23 cellular contexts compared by ENCODE assay signal in the genomic region with DNA sequence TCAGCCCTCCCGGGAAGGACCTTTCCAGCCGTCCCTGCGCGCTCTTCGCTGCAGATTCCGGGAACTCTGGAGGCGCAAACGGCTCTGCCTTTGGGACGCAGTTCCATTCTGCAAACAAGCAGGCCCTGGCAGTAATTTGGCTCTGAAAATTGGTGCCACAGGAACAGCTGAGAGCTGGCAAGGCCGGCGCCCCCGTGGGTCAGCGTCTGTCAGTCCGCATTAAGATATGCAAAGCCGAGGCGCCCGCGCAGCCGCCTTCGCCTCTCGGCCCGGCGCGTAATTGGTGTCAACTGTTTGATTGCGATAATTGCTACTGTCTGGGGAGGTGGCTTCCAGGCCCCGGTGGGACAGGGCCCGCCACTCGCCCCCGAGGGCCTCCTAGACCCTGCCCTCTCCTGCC.
"Had no signal": no experiment of that assay in that cellular context is flagged by ENCODE, and none has a peak within 500 bp of the region (broad histone marks: within the 10 kb centered on the region; RNA-seq: fewer than 3 reads in every experiment).

No MANE protein-coding gene starts in this region.

- H3K9me3 Mint-ChIP-seq: activated CD4-positive, alpha-beta T cell treated with anti-CD3 and anti-CD28 coated beads, Interleukin-2, amount 10 ng/mL, durations not matched to agents 24 days and 14 days; activated naive CD8-positive, alpha-beta T cell treated with anti-CD3 and anti-CD28 coated beads, Interleukin-2, amount 10 ng/mL, durations not matched to agents 7 days and 5 days; central memory CD8-positive, alpha-beta T cell; effector memory CD8-positive, alpha-beta T cell; memory B cell; natural killer cell had no signal

- ATAC-seq: activated CD8-positive, alpha-beta T cell treated with anti-CD3 and anti-CD28 coated beads, Interleukin-2, amount 10 ng/mL, durations not matched to agents 7 days and 5 days; effector memory CD8-positive, alpha-beta T cell; heart right ventricle; left ventricle myocardium superior; natural killer cell; right cardiac atrium had no signal

- DNase-seq: activated CD4-positive, alpha-beta T cell treated with anti-CD3 and anti-CD28 coated beads, Interleukin-2, amount 10 ng/mL, durations not matched to agents 24 days and 14 days; activated CD4-positive, CD25-positive, alpha-beta regulatory T cell; activated CD8-positive, alpha-beta memory T cell treated with anti-CD3 and anti-CD28 coated beads, Interleukin-2, amount 50 U/mL, for 48 hours; activated CD8-positive, alpha-beta T cell treated with anti-CD3 and anti-CD28 coated beads, Interleukin-2, amount 10 ng/mL, durations not matched to agents 7 days and 5 days; activated naive CD4-positive, alpha-beta T cell; activated naive CD8-positive, alpha-beta T cell treated with anti-CD3 and anti-CD28 coated beads, Interleukin-2, amount 10 ng/mL, durations not matched to agents 7 days and 5 days; brain microvascular endothelial cell; effector memory CD8-positive, alpha-beta T cell; heart right ventricle; kidney glomerular epithelial cell; left ventricle myocardium superior; natural killer cell; occipital lobe; right cardiac atrium; stimulated activated CD4-positive, alpha-beta T cell treated with anti-CD3 and anti-CD28 coated beads, Interleukin-4, amount 100 ng/mL, for 4 hours; stimulated activated CD8-positive, alpha-beta memory T cell treated with anti-CD3 and anti-CD28 coated beads, Interleukin-4, amount 100 ng/mL, for 48 hours; stimulated activated naive CD4-positive, alpha-beta T cell treated with Interleukin-2 at 50 U/mL for 16 hours; SW 1271 had no signal

- H3K36me3 ChIP-seq: brain microvascular endothelial cell, heart right ventricle, tibial nerve had no signal

- H3K4me3 Mint-ChIP-seq: activated CD4-positive, alpha-beta T cell treated with anti-CD3 and anti-CD28 coated beads, Interleukin-2, amount 10 ng/mL, durations not matched to agents 24 days and 14 days; activated CD8-positive, alpha-beta T cell treated with anti-CD3 and anti-CD28 coated beads, Interleukin-2, amount 10 ng/mL, durations not matched to agents 7 days and 5 days; activated naive CD8-positive, alpha-beta T cell treated with anti-CD3 and anti-CD28 coated beads, Interleukin-2, amount 10 ng/mL, durations not matched to agents 7 days and 5 days; central memory CD8-positive, alpha-beta T cell; effector memory CD8-positive, alpha-beta T cell; memory B cell; natural killer cell had no signal

- H3K4me3 ChIP-seq: heart right ventricle, skin epidermis, tibial nerve had no signal

- H3K4me1 Mint-ChIP-seq: activated CD4-positive, alpha-beta T cell treated with anti-CD3 and anti-CD28 coated beads, Interleukin-2, amount 10 ng/mL, durations not matched to agents 24 days and 14 days; activated naive CD8-positive, alpha-beta T cell treated with anti-CD3 and anti-CD28 coated beads, Interleukin-2, amount 10 ng/mL, durations not matched to agents 7 days and 5 days; central memory CD8-positive, alpha-beta T cell; memory B cell; natural killer cell had no signal

- H3K36me3 Mint-ChIP-seq: activated naive CD8-positive, alpha-beta T cell treated with anti-CD3 and anti-CD28 coated beads, Interleukin-2, amount 10 ng/mL, durations not matched to agents 7 days and 5 days; memory B cell; natural killer cell had no signal

- H3K27ac Mint-ChIP-seq: activated CD4-positive, alpha-beta T cell treated with anti-CD3 and anti-CD28 coated beads, Interleukin-2, amount 10 ng/mL, durations not matched to agents 24 days and 14 days; activated CD8-positive, alpha-beta T cell treated with anti-CD3 and anti-CD28 coated beads, Interleukin-2, amount 10 ng/mL, durations not matched to agents 7 days and 5 days; activated naive CD8-positive, alpha-beta T cell treated with anti-CD3 and anti-CD28 coated beads, Interleukin-2, amount 10 ng/mL, durations not matched to agents 7 days and 5 days; effector memory CD8-positive, alpha-beta T cell; memory B cell; natural killer cell; progenitor cell of endocrine pancreas had no signal

- H3K27ac ChIP-seq: brain microvascular endothelial cell, heart right ventricle, skin epidermis, tibial nerve had no signal
